ENCODE assay signal across 10 cellular contexts in the genomic region with DNA sequence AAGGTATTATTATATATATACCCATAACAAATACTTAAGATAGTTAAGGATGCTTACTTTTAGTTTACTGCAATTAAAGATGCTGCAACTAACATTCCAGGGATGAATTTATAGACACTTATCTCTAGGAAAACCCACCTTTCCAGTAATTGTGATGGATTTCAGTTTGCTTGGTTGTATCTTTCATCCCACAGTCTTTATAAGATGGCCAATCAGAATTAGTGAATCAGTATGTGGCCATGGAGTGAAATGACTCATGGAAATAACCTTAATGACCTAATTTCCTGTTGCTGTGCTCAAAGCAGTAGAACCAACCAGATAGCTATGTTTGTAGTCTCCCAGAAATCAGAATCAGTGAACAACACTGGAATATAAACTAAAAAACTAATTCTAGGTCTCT. TPM values are rescaled to one million over a fixed set of nuclear protein-coding genes. Genes with fewer than 3 reads are reported as not detected.
A peak's percentile ranks its signal among the peaks of the same experiment; 100 is the strongest.
DNase-seq lines count a peak whose midpoint lies in the region; ATAC-seq, FAIRE-seq and TF ChIP-seq lines count a peak whose summit lies in the region.
"Had no signal": no experiment of that assay in that cellular context is flagged by ENCODE, and none has a peak within 500 bp of the region (broad histone marks: within the 10 kb centered on the region; RNA-seq: fewer than 3 reads in every experiment).

No MANE protein-coding gene starts in this region.

- RAD21 ChIA-PET in GM12878 (lab: Charles Lee; ENCODE audit: unreplicated experiment) = no interaction called here

- H3K27ac ChIP-seq in GM12878 (ENCODE audit: control insufficient read depth, insufficient read depth) (no peak overlapping the region), small intestine (ENCODE audit: low read depth in 1 of 2, low read length in 1 of 2) (no peak overlapping the region), WERI-Rb-1 (no peak overlapping the region)
- H3K27ac ChIP-seq: BLaER1 treated with 17β-estradiol and CSF1 and Interleukin-3, amounts not matched to agents 10 nM and 100 nM had no signal

- TF ChIP-seq EP300 in GM12878 (IDR thresholded peaks at IDR 0.05; ENCODE audit: borderline replicate concordance in 1 of 2, control insufficient read depth in 1 of 2, low read depth in 2 of 2, low read length in 2 of 2) = peak in 1 of 2 experiments; percentile 43; a peak in 1 of 4 replicates

- no peaks in the 10 kb centered on the region for H3K27me3 ChIP-seq in GM12878 (replicated peaks in 1 of 2; ENCODE audit: control insufficient read depth in 2 of 2, insufficient read depth in 2 of 2, low read length in 1 of 2)
- no peaks in the 10 kb centered on the region for H3K27me3 ChIP-seq in small intestine (ENCODE audit: control insufficient read depth in 2 of 2, insufficient read depth in 2 of 2, low read length in 2 of 2)
- H3K27me3 ChIP-seq in WERI-Rb-1 (ENCODE audit: insufficient read depth, low read depth, severe bottlenecking) = no peaks in the 10 kb centered on the region

- no peak for TF ChIP-seq POLR2A in GM12878 (IDR thresholded peaks at IDR 0.05; ENCODE audit: low read depth, low read length)

- H3K4me1 Mint-ChIP-seq in activated T-cell treated with anti-CD3 and anti-CD28 coated beads, Interleukin-2, amount 50 U/mL, for 24 hours (ENCODE audit: low read depth) = peaks cover 7% of the 10 kb centered on the region
- H3K4me1 Mint-ChIP-seq in progenitor cell of endocrine pancreas (ENCODE audit: low read depth) = peaks cover 2% of the 10 kb centered on the region

- H3K79me2 ChIP-seq in GM12878 (ENCODE audit: control insufficient read depth, insufficient read depth, low read length) = no peaks in the 10 kb centered on the region

- peak overlapping the region; percentile 80 for H3K27ac Mint-ChIP-seq in activated T-cell treated with anti-CD3 and anti-CD28 coated beads, Interleukin-2, amount 50 U/mL, for 24 hours
- H3K27ac Mint-ChIP-seq in progenitor cell of endocrine pancreas = no peak overlapping the region

- SMC1A ChIA-PET in GM12878 (lab: Charles Lee; ENCODE audit: uncharacterized antibody, unreplicated experiment) = interaction anchor here (1.2 to 1.4 kb wide), 3 partner anchors 9 to 14 kb away, joined by 3 to 5 read pairs (median 4); no protein-coding TSS in a partner anchor

- TF ChIP-seq CTCF in GM12878 (IDR thresholded peaks at IDR 0.05 in 2 of 3, conservative IDR thresholded peaks at IDR 0.05 in 1 of 3; ENCODE audit: control insufficient read depth in 2 of 3, extremely low read depth in 1 of 3, insufficient read depth in 1 of 3, low read depth in 3 of 3, low read length in 3 of 3) = no peak
- TF ChIP-seq CTCF in WERI-Rb-1 (IDR thresholded peaks at IDR 0.05; ENCODE audit: low read depth, low read length) = no peak
- TF ChIP-seq CTCF in progenitor cell of endocrine pancreas (IDR thresholded peaks at IDR 0.05; ENCODE audit: unreplicated experiment) = no peak

- no peaks in the 10 kb centered on the region for H4K20me1 ChIP-seq in GM12878 (ENCODE audit: control insufficient read depth, insufficient read depth)

- BruUV-seq in GM12878 (replicated peaks; lab: Mats Ljungman, UMichigan) = no TSS peak

- H3K4me1 ChIP-seq in GM12878 (ENCODE audit: control insufficient read depth, insufficient read depth, low read length) (no peaks in the 10 kb centered on the region), small intestine (ENCODE audit: control insufficient read depth in 2 of 2, insufficient read depth in 1 of 2, low read depth in 1 of 2, low read length in 1 of 2) (no peaks in the 10 kb centered on the region)
- H3K4me1 ChIP-seq: BLaER1 treated with 17β-estradiol and CSF1 and Interleukin-3, amounts not matched to agents 10 nM and 100 nM had no signal

- H3K4me3 ChIP-seq in GM12878 (no peak overlapping the region), small intestine (ENCODE audit: low read depth in 1 of 2, low read length in 2 of 2) (no peak overlapping the region), WERI-Rb-1 (ENCODE audit: low read depth, low read length) (no peak overlapping the region)
- H3K4me3 ChIP-seq: BLaER1 treated with 17β-estradiol and CSF1 and Interleukin-3, amounts not matched to agents 10 nM and 100 nM had no signal

- H3K36me3 Mint-ChIP-seq in activated T-cell treated with anti-CD3 and anti-CD28 coated beads, Interleukin-2, amount 50 U/mL, for 24 hours (ENCODE audit: low read depth) = peaks cover 58% of the 10 kb centered on the region
- H3K36me3 Mint-ChIP-seq in progenitor cell of endocrine pancreas (ENCODE audit: insufficient read depth) = peaks cover 20% of the 10 kb centered on the region

- no peak overlapping the region for H3K9ac ChIP-seq in GM12878 (ENCODE audit: control insufficient read depth, insufficient read depth, low read length)
- H3K9ac ChIP-seq: BLaER1 treated with 17β-estradiol and CSF1 and Interleukin-3, amounts not matched to agents 10 nM and 100 nM had no signal

- no peak overlapping the region for H2AFZ ChIP-seq in GM12878 (ENCODE audit: control insufficient read depth, low read depth, low read length)

- intact Hi-C loops in GM12878 (cut with micrococcal nuclease; ENCODE audit: unreplicated experiment) = no loop called here

- CTCF ChIA-PET in GM12878 (lab: Yijun Ruan, JAX) = interaction anchor here (1.2 kb wide), 1 partner anchor 14 kb away, joined by 3 read pairs; no protein-coding TSS in a partner anchor

- peaks cover 10% of the 10 kb centered on the region for H3K27me3 Mint-ChIP-seq in activated T-cell treated with anti-CD3 and anti-CD28 coated beads, Interleukin-2, amount 50 U/mL, for 24 hours
- no peaks in the 10 kb centered on the region for H3K27me3 Mint-ChIP-seq in progenitor cell of endocrine pancreas
- H3K27me3 Mint-ChIP-seq: central memory CD8-positive, alpha-beta T cell had no signal

- no peak for TF ChIP-seq RAD21 in GM12878 (IDR thresholded peaks at IDR 0.05; ENCODE audit: insufficient read depth, low read depth, low read length)

- FAIRE-seq in GM12878 (lab: Jason Lieb, UNC) (no peak), small intestine (lab: Jason Lieb, UNC) (no peak)

- H3K9me3 Mint-ChIP-seq in activated T-cell treated with anti-CD3 and anti-CD28 coated beads, Interleukin-2, amount 50 U/mL, for 24 hours = peaks cover 8% of the 10 kb centered on the region
- peaks cover 26% of the 10 kb centered on the region for H3K9me3 Mint-ChIP-seq in progenitor cell of endocrine pancreas (ENCODE audit: low read depth)
- H3K9me3 Mint-ChIP-seq: central memory CD8-positive, alpha-beta T cell had no signal

- no peak overlapping the region for H3K4me3 Mint-ChIP-seq in activated T-cell treated with anti-CD3 and anti-CD28 coated beads, Interleukin-2, amount 50 U/mL, for 24 hours
- no peak overlapping the region for H3K4me3 Mint-ChIP-seq in progenitor cell of endocrine pancreas (ENCODE audit: low read depth)
- H3K4me3 Mint-ChIP-seq: central memory CD8-positive, alpha-beta T cell had no signal

- no peak overlapping the region for H3K4me2 ChIP-seq in GM12878 (ENCODE audit: control insufficient read depth, insufficient read depth)
- H3K4me2 ChIP-seq: BLaER1 treated with 17β-estradiol and CSF1 and Interleukin-3, amounts not matched to agents 10 nM and 100 nM had no signal

- no peaks in the 10 kb centered on the region for H3K36me3 ChIP-seq in GM12878 (ENCODE audit: control insufficient read depth in 2 of 2, insufficient read depth in 2 of 2, low read length in 1 of 2)
- no peaks in the 10 kb centered on the region for H3K36me3 ChIP-seq in small intestine (ENCODE audit: control insufficient read depth in 2 of 2, insufficient read depth in 2 of 2, low read length in 2 of 2)
- no peaks in the 10 kb centered on the region for H3K36me3 ChIP-seq in WERI-Rb-1

- H3K9me3 ChIP-seq in GM12878 (replicated peaks; ENCODE audit: control insufficient read depth, insufficient read depth, low read length) (no peaks in the 10 kb centered on the region; the same call in 2 of the 3 replicates), small intestine (ENCODE audit: control insufficient read depth, low read depth) (no peaks in the 10 kb centered on the region), WERI-Rb-1 (ENCODE audit: severe bottlenecking) (no peaks in the 10 kb centered on the region)

- peak; percentile 65 for ATAC-seq in HG03469 (IDR thresholded peaks at IDR 0.05; ENCODE audit: unreplicated experiment)
- ATAC-seq in GM12878 = peak; percentile 92

- POLR2A ChIA-PET in GM12878 (lab: Charles Lee) = interaction anchor here (0.5 to 1.0 kb wide), 3 partner anchors 26 to 367 kb away, joined by 3 to 4 read pairs (median 3); a partner anchor contains a TSS

- no peak for DNase-seq in activated T-cell treated with anti-CD3 and anti-CD28 coated beads, Interleukin-2, amount 50 U/mL, for 24 hours
- no peak for DNase-seq in activated T-cell treated with anti-CD3 and anti-CD28 coated beads, Interleukin-2, amount 50 U/mL, for 48 hours
- DNase-seq in GM12878 (ENCODE audit: low read depth, low spot score) (no peak), small intestine (peak; percentile 3), HUDEP-2 (lab: John Stamatoyannopoulos, UW; ENCODE audit: unreplicated experiment in 76 of 76) (no peak), WERI-Rb-1 (no peak), progenitor cell of endocrine pancreas (ENCODE audit: low spot score, unreplicated experiment) (no peak)

- in situ Hi-C loops in GM12878 (cut with MboI) = loop anchor here (25.0 kb wide), 1 partner anchor 2012 kb away; no protein-coding TSS in a partner anchor

RNA-seq across cellular contexts. Expression of a gene that starts 26.4 kb away (rescaled TPM):
- 65.2 and 76.6 TPM in 2 replicates for total RNA-seq in GM12878 (2013; cell fraction: nucleolus; rRNA removed)
- total RNA-seq in GM12878 (2014; rRNA removed) (6.5 and 8.3 TPM in 2 replicates), GM12878 (2014; rRNA removed; fragmentation: Illumina TruSeq; extraction: Trizol) (7.5 and 7.7 TPM in 2 replicates), GM12878 (2021) (5.8 and 7.7 TPM in 2 replicates), progenitor cell of endocrine pancreas (8.4 and 10.1 TPM in 2 replicates)
- polyA plus RNA-seq in GM12878 (2011; ENCODE audit: low read depth) = 1.4 TPM
- polyA plus RNA-seq in GM12878 (2011; rRNA removed) (14.7 and 22.4 TPM in 2 replicates), GM12878 (2014; fragmentation: Illumina TruSeq; extraction: Trizol) (7.4 and 10.4 TPM in 2 replicates), GM12878 (2014; fragmentation: Nextera tagmentation; extraction: Ambion mirVana) (1 to 10 TPM; 4.9 to 6.2 TPM), GM12878 (2014; rRNA removed) (3.3 and 5.1 TPM in 2 replicates), GM12878 (2016; fragmentation: Nextera tagmentation; extraction: Ambion mirVana) (1 to 10 TPM; 7.6 to 8.6 TPM), small intestine (1 to 10 TPM; 3.6 to 4.3 (median 3.8) TPM)
- 3.9 and 5.5 TPM in 2 replicates for polyA plus RNA-seq in GM12878 (2011; cell fraction: cytosol; rRNA removed)
- 11.5 and 13.1 TPM in 2 replicates for polyA plus RNA-seq in GM12878 (2011; cell fraction: nucleus; rRNA removed)
- 2.9 and 5.6 TPM in 2 replicates for polyA plus RNA-seq in GM12878 (2012)
- polyA minus RNA-seq in GM12878 (2011; rRNA and poly(A)+ RNA removed) = 24.2 and 29.6 TPM in 2 replicates
- 5.6 and 6.1 TPM in 2 replicates for polyA minus RNA-seq in GM12878 (2011; cell fraction: cytosol; rRNA and poly(A)+ RNA removed)
- polyA minus RNA-seq in GM12878 (2011; cell fraction: nucleus; rRNA and poly(A)+ RNA removed) = 41.3 and 45.4 TPM in 2 replicates

RNA-seq across cellular contexts. Expression of a gene that starts 26.7 kb away (rescaled TPM):
- total RNA-seq in GM12878 (2013; cell fraction: nucleolus; rRNA removed) = 47.8 and 58.1 TPM in 2 replicates
- total RNA-seq in GM12878 (2014; rRNA removed) (6.4 and 9.9 TPM in 2 replicates), GM12878 (2014; rRNA removed; fragmentation: Illumina TruSeq; extraction: Trizol) (9.3 and 10.2 TPM in 2 replicates), GM12878 (2021) (6.6 TPM in 2 replicates), progenitor cell of endocrine pancreas (6.6 and 8.0 TPM in 2 replicates)
- polyA plus RNA-seq in GM12878 (2011; ENCODE audit: low read depth) = 0.92 TPM
- polyA plus RNA-seq in GM12878 (2011; rRNA removed) (8.7 and 15.4 TPM in 2 replicates), GM12878 (2014; fragmentation: Illumina TruSeq; extraction: Trizol) (7.3 and 10.6 TPM in 2 replicates), GM12878 (2014; fragmentation: Nextera tagmentation; extraction: Ambion mirVana) (10 to 100 TPM in 1 of 2 experiments, 1 to 10 TPM in 1; 9.3 to 14.6 TPM), GM12878 (2014; rRNA removed) (3.0 and 3.4 TPM in 2 replicates), GM12878 (2016; fragmentation: Nextera tagmentation; extraction: Ambion mirVana) (10 to 100 TPM in 1 of 2 experiments, 1 to 10 TPM in 1; 8.0 to 12.7 TPM), small intestine (under 1 TPM in 1 of 3 donors, not detected in 2; 0.49 TPM)
- polyA plus RNA-seq in GM12878 (2011; cell fraction: cytosol; rRNA removed) = 1.9 and 2.2 TPM in 2 replicates
- 10.8 and 11.0 TPM in 2 replicates for polyA plus RNA-seq in GM12878 (2011; cell fraction: nucleus; rRNA removed)
- 1.6 and 2.5 TPM in 2 replicates for polyA plus RNA-seq in GM12878 (2012)
- polyA minus RNA-seq in GM12878 (2011; rRNA and poly(A)+ RNA removed) = 11.6 and 17.5 TPM in 2 replicates
- 2.5 and 3.6 TPM in 2 replicates for polyA minus RNA-seq in GM12878 (2011; cell fraction: cytosol; rRNA and poly(A)+ RNA removed)
- 21.9 and 35.5 TPM in 2 replicates for polyA minus RNA-seq in GM12878 (2011; cell fraction: nucleus; rRNA and poly(A)+ RNA removed)
